Comparison of ENCODE assay signal across 10 cellular contexts in genomic region chr19:3397266-3398022, GRCh38. TPM values are rescaled to one million over a fixed set of nuclear protein-coding genes. Genes with fewer than 3 reads are reported as not detected.
DNase-seq lines count a peak whose midpoint lies in the region; ATAC-seq, FAIRE-seq and TF ChIP-seq lines count a peak whose summit lies in the region.
"Had no signal": no experiment of that assay in that cellular context is flagged by ENCODE, and none has a peak within 500 bp of the region (broad histone marks: within the 10 kb centered on the region; RNA-seq: fewer than 3 reads in every experiment).

No MANE protein-coding gene starts in this region.

- in situ Hi-C loops in GM12878 (cut with MboI): no loop called here

- TF ChIP-seq CTCF in GM12878 (IDR thresholded peaks at IDR 0.05 in 2 of 3, conservative IDR thresholded peaks at IDR 0.05 in 1 of 3; ENCODE audit: control insufficient read depth in 2 of 3, extremely low read depth in 1 of 3, insufficient read depth in 1 of 3, low read depth in 3 of 3, low read length in 3 of 3) (no peak), kidney (IDR thresholded peaks at IDR 0.05; ENCODE audit: borderline replicate concordance, extremely low read depth, insufficient read depth) (no peak), sigmoid colon (IDR thresholded peaks at IDR 0.05) (no peak)

- TF ChIP-seq EP300 in GM12878 (IDR thresholded peaks at IDR 0.05; ENCODE audit: borderline replicate concordance in 1 of 2, control insufficient read depth in 1 of 2, low read depth in 2 of 2, low read length in 2 of 2) (no peak), sigmoid colon (IDR thresholded peaks at IDR 0.05) (no peak)

- no peak for TF ChIP-seq RAD21 in GM12878 (IDR thresholded peaks at IDR 0.05; ENCODE audit: insufficient read depth, low read depth, low read length)

- intact Hi-C loops in GM12878 (cut with micrococcal nuclease; ENCODE audit: unreplicated experiment) (no loop called here), kidney (cut with DNase I) (no loop called here), sigmoid colon (cut with DNase I) (loop anchor here (1.0 kb wide), 1 partner anchor 9 kb away; no protein-coding TSS in a partner anchor)

- H3K4me3 ChIP-seq in GM12878 (no peak overlapping the region), kidney (ENCODE audit: low read length in 2 of 2) (peak overlapping the region in 1 of 2 donors; percentile 58), sigmoid colon (peak overlapping the region in 3 of 4 donors; percentile 37 to 46 (median 43))

- FAIRE-seq in GM12878 (lab: Jason Lieb, UNC): no peak
- no peak for FAIRE-seq in kidney (lab: Jason Lieb, UNC)

- H3K4me2 ChIP-seq in GM12878 (ENCODE audit: control insufficient read depth, insufficient read depth): no peak overlapping the region

- H3K4me1 Mint-ChIP-seq in activated naive CD8-positive, alpha-beta T cell treated with anti-CD3 and anti-CD28 coated beads, Interleukin-2, amount 50 U/mL, for 24 hours: no peaks in the 10 kb centered on the region

- TSS peak; percentile 43 for BruUV-seq in GM12878 (replicated peaks; lab: Mats Ljungman, UMichigan)

- H3K4me3 Mint-ChIP-seq in activated naive CD8-positive, alpha-beta T cell treated with anti-CD3 and anti-CD28 coated beads, Interleukin-2, amount 50 U/mL, for 24 hours: no peak overlapping the region
- H3K4me3 Mint-ChIP-seq: activated naive CD8-positive, alpha-beta T cell had no signal

- H3K27me3 ChIP-seq in GM12878 (replicated peaks in 1 of 2; ENCODE audit: control insufficient read depth in 2 of 2, insufficient read depth in 2 of 2, low read length in 1 of 2) (no peaks in the 10 kb centered on the region), sigmoid colon (no peaks in the 10 kb centered on the region)

- RAD21 ChIA-PET in GM12878 (lab: Charles Lee; ENCODE audit: unreplicated experiment): interaction anchor here (0.6 to 1.3 kb wide), 2 partner anchors 32 to 124 kb away, joined by 3 to 4 read pairs; no protein-coding TSS in a partner anchor

- no peak; the same call in 2 of the 3 replicates for ATAC-seq in GM12878
- ATAC-seq in GM21576 (IDR thresholded peaks at IDR 0.05; ENCODE audit: unreplicated experiment): no peak
- ATAC-seq in HG03280 (IDR thresholded peaks at IDR 0.05; ENCODE audit: unreplicated experiment): no peak
- ATAC-seq in activated naive CD8-positive, alpha-beta T cell treated with anti-CD3 and anti-CD28 coated beads, Interleukin-2, amount 50 U/mL, for 24 hours: no peak

- H3K36me3 Mint-ChIP-seq in activated naive CD8-positive, alpha-beta T cell treated with anti-CD3 and anti-CD28 coated beads, Interleukin-2, amount 50 U/mL, for 24 hours (ENCODE audit: low read depth): peaks cover 2% of the 10 kb centered on the region

- H3K9ac ChIP-seq in GM12878 (ENCODE audit: control insufficient read depth, insufficient read depth, low read length): no peak overlapping the region
- H3K9ac ChIP-seq in kidney (ENCODE audit: low read length in 2 of 2): peak overlapping the region; percentile 72 to 96

- H4K20me1 ChIP-seq in GM12878 (ENCODE audit: control insufficient read depth, insufficient read depth): peaks cover 3% of the 10 kb centered on the region; the same call in 1 of the 2 replicates

- POLR2A ChIA-PET in GM12878 (lab: Charles Lee): no interaction called here

- no peaks in the 10 kb centered on the region for H3K9me3 Mint-ChIP-seq in activated naive CD8-positive, alpha-beta T cell treated with anti-CD3 and anti-CD28 coated beads, Interleukin-2, amount 50 U/mL, for 24 hours

- H3K27ac ChIP-seq in GM12878 (ENCODE audit: control insufficient read depth, insufficient read depth): no peak overlapping the region
- peak overlapping the region; percentile 89 to 99 for H3K27ac ChIP-seq in kidney (ENCODE audit: low read depth in 2 of 2, low read length in 2 of 2)
- H3K27ac ChIP-seq in sigmoid colon: peak overlapping the region; percentile 98 to 100 (median 98)

- no peaks in the 10 kb centered on the region for H3K27me3 Mint-ChIP-seq in activated naive CD8-positive, alpha-beta T cell treated with anti-CD3 and anti-CD28 coated beads, Interleukin-2, amount 50 U/mL, for 24 hours
- H3K27me3 Mint-ChIP-seq: activated naive CD8-positive, alpha-beta T cell had no signal

- H3K9me3 ChIP-seq in GM12878 (replicated peaks; ENCODE audit: control insufficient read depth, insufficient read depth, low read length) (no peaks in the 10 kb centered on the region; the same call in 2 of the 3 replicates), kidney (ENCODE audit: control insufficient read depth in 1 of 2, low read length in 2 of 2) (no peaks in the 10 kb centered on the region), sigmoid colon (no peaks in the 10 kb centered on the region)

- DNase-seq in GM03348 (ENCODE audit: low spot score): peak; percentile 54
- DNase-seq in GM12878 (ENCODE audit: low read depth, low spot score): no peak
- DNase-seq in kidney: no peak
- peak; percentile 74 for DNase-seq in sigmoid colon
- no peak for DNase-seq in activated naive CD8-positive, alpha-beta T cell treated with anti-CD3 and anti-CD28 coated beads, Interleukin-2, amount 50 U/mL, for 24 hours
- no peak for DNase-seq in dermis blood vessel endothelial cell
- DNase-seq: NCI-H1694 treated with DMSO at 0.1 percent for 48 hours had no signal

- SMC1A ChIA-PET in GM12878 (lab: Charles Lee; ENCODE audit: uncharacterized antibody, unreplicated experiment): no interaction called here

- H3K36me3 ChIP-seq in GM12878 (ENCODE audit: control insufficient read depth in 2 of 2, insufficient read depth in 2 of 2, low read length in 1 of 2) (peaks cover 0 to 16% of the 10 kb centered on the region in 2 experiments; a peak in 3 of 4 replicates), kidney (ENCODE audit: control insufficient read depth in 1 of 2, insufficient read depth in 2 of 2, low read length in 2 of 2) (no peaks in the 10 kb centered on the region), sigmoid colon (peaks cover 0 to 19% (median 2%) of the 10 kb centered on the region in 4 donors)

- H2AFZ ChIP-seq in GM12878 (ENCODE audit: control insufficient read depth, low read depth, low read length): no peak overlapping the region

- peaks cover 22% of the 10 kb centered on the region for H3K79me2 ChIP-seq in GM12878 (ENCODE audit: control insufficient read depth, insufficient read depth, low read length)

- 59% methylated on average over 15 of the region's 17 CpGs for WGBS in GM12878 (ENCODE audit: insufficient coverage, insufficient replicate concordance, low lambda C conversion rate, missing lambda C conversion rate)
- 23 to 64% methylated on average over 17 of the region's 17 CpGs for WGBS in sigmoid colon, 2 donors

- CTCF ChIA-PET in GM12878 (lab: Yijun Ruan, JAX): no interaction called here

- TF ChIP-seq POLR2A in GM12878 (IDR thresholded peaks at IDR 0.05; ENCODE audit: low read depth, low read length) (no peak), sigmoid colon (IDR thresholded peaks at IDR 0.05) (no peak)

- H3K4me1 ChIP-seq in GM12878 (ENCODE audit: control insufficient read depth, insufficient read depth, low read length): no peaks in the 10 kb centered on the region
- H3K4me1 ChIP-seq in kidney (ENCODE audit: control insufficient read depth in 1 of 2, insufficient read depth in 1 of 2, low read depth in 1 of 2, low read length in 2 of 2): peaks cover 16 to 29% of the 10 kb centered on the region in 2 donors
- H3K4me1 ChIP-seq in sigmoid colon: peaks cover 0 to 90% (median 77%) of the 10 kb centered on the region in 4 donors

- H3K27ac Mint-ChIP-seq in activated naive CD8-positive, alpha-beta T cell treated with anti-CD3 and anti-CD28 coated beads, Interleukin-2, amount 50 U/mL, for 24 hours: no peak overlapping the region
- H3K27ac Mint-ChIP-seq: activated naive CD8-positive, alpha-beta T cell had no signal

TF ChIP-seq in GM12878, 131 proteins besides CTCF, POLR2A, EP300 and RAD21 (continues in another document):
- TF ChIP-seq EGR1 (IDR thresholded peaks at IDR 0.05; ENCODE audit: borderline replicate concordance in 1 of 2, low read depth in 2 of 2, low read length in 2 of 2) (no peak), POU2F2 (IDR thresholded peaks at IDR 0.05; ENCODE audit: borderline replicate concordance, low read depth, low read length) (no peak), NR2F1 (conservative IDR thresholded peaks at IDR 0.05) (no peak), FOXM1 (IDR thresholded peaks at IDR 0.05; ENCODE audit: low read depth, low read length) (no peak), EED (IDR thresholded peaks at IDR 0.05; ENCODE audit: low read depth) (no peak), RAD51 (IDR thresholded peaks at IDR 0.05) (no peak), TARDBP (IDR thresholded peaks at IDR 0.05; ENCODE audit: borderline replicate concordance) (no peak), RELA (IDR thresholded peaks at IDR 0.05; ENCODE audit: borderline replicate concordance, partially characterized antibody) (no peak), SMAD5 (IDR thresholded peaks at IDR 0.05; ENCODE audit: low read depth) (no peak), NFYA (IDR thresholded peaks at IDR 0.05; ENCODE audit: borderline replicate concordance, low read depth, low read length) (no peak), STAT3 (IDR thresholded peaks at IDR 0.05; ENCODE audit: low read depth, low read length) (no peak)

RNA-seq across cellular contexts. Expression of gene NFIC, which starts 31.1 kb away (rescaled TPM):
- total RNA-seq in GM12878 (2013; cell fraction: nucleolus; rRNA removed): 77.1 and 95.5 TPM in 2 replicates
- total RNA-seq in GM12878 (2014; rRNA removed) (8.8 and 9.2 TPM in 2 replicates), GM12878 (2014; rRNA removed; fragmentation: Illumina TruSeq; extraction: Trizol) (2.8 and 5.3 TPM in 2 replicates), GM12878 (2021) (50.5 and 53.5 TPM in 2 replicates), kidney (173 TPM), sigmoid colon (100 to 1,000 TPM in 1 of 4 donors, 10 to 100 TPM in 3; 63.2 to 114 (median 74.2) TPM), dermis blood vessel endothelial cell (33.0 and 59.0 TPM in 2 replicates)
- polyA plus RNA-seq in GM12878 (2011; ENCODE audit: low read depth): 3.6 TPM
- polyA plus RNA-seq in GM12878 (2011; rRNA removed) (0.86 and 1.6 TPM in 2 replicates), GM12878 (2014; fragmentation: Illumina TruSeq; extraction: Trizol) (4.6 and 11.1 TPM in 2 replicates), GM12878 (2014; fragmentation: Nextera tagmentation; extraction: Ambion mirVana) (1 to 10 TPM in 1 of 2 experiments, under 1 TPM in 1; 0.71 to 1.1 TPM), GM12878 (2014; rRNA removed) (13.8 and 16.8 TPM in 2 replicates), GM12878 (2016; fragmentation: Nextera tagmentation; extraction: Ambion mirVana) (10 to 100 TPM; 18.5 to 22.2 TPM), kidney (ENCODE audit: insufficient read depth, low read depth, low replicate concordance) (20.3 TPM), sigmoid colon (10 to 100 TPM in 2 of 3 donors, 1 to 10 TPM in 1; 9.0 to 45.7 (median 10.2) TPM)
- polyA plus RNA-seq in GM12878 (2011; cell fraction: cytosol; rRNA removed): 2.1 and 2.2 TPM in 2 replicates
- polyA plus RNA-seq in GM12878 (2011; cell fraction: nucleus; rRNA removed): 11.0 and 19.5 TPM in 2 replicates
- polyA plus RNA-seq in GM12878 (2012): 12.5 and 13.5 TPM in 2 replicates
- polyA minus RNA-seq in GM12878 (2011; rRNA and poly(A)+ RNA removed): 3.4 and 7.2 TPM in 2 replicates
- 8.4 and 9.6 TPM in 2 replicates for polyA minus RNA-seq in GM12878 (2011; cell fraction: cytosol; rRNA and poly(A)+ RNA removed)
- polyA minus RNA-seq in GM12878 (2011; cell fraction: nucleus; rRNA and poly(A)+ RNA removed): 8.9 and 14.9 TPM in 2 replicates

Comparison
In these comparisons a context has a peak if more than half of its experiments do, and no peak if none do; other contexts are left out.
1. DNase-seq: peak in GM03348 (single experiment) and sigmoid colon (single experiment); none in GM12878 (single experiment), kidney (single experiment), activated naive CD8-positive, alpha-beta T cell treated with anti-CD3 and anti-CD28 coated beads, Interleukin-2, amount 50 U/mL, for 24 hours (single experiment) and dermis blood vessel endothelial cell (single experiment).